13 cellular contexts compared by ENCODE assay signal in the genomic region with DNA sequence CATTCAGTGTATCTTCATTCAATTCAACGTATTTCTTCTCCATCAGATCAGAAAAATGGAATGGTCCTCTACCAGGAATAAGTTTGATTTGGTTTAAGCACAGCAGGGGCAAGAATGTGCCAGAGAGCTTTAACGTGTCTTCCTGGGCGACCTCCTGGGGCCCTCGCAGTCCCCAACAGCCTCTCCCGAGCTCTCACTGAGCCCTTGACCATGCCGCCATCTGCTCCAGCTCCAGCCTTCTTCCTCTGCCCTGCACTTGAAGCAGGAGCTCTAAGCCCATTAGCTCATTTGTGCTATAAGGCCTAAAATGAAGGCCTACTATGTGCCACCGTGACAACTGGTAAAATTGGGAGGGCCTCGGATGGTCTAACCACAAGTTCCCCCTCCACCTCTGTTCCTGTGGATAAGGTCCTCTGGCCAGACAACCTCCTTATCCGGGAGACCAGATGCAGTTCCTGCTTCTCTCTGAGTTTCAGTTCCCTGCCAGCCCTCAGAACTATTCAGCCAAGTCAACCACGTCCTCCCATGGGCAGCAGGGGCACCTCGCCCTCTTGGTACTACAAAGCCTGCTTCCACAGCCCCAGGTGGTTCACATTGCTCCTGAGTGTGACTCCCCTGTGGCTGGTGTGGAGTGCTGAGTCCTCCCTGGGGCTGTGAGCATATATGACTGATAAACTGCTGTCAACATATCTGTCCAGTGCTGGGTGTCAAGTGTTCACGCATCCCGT. TPM values are rescaled to one million over a fixed set of nuclear protein-coding genes. Genes with fewer than 3 reads are reported as not detected.
DNase-seq lines count a peak whose midpoint lies in the region; ATAC-seq and TF ChIP-seq lines count a peak whose summit lies in the region.
"Had no signal": no experiment of that assay in that cellular context is flagged by ENCODE, and none has a peak within 500 bp of the region (broad histone marks: within the 10 kb centered on the region; RNA-seq: fewer than 3 reads in every experiment).

No MANE protein-coding gene starts in this region.

- H3K27ac ChIP-seq in SK-N-SH (ENCODE audit: low read depth in 2 of 2, low read length in 1 of 2) = no peak overlapping the region

- peak overlapping the region; percentile 52 for H3K27ac Mint-ChIP-seq in dendritic cell treated with granulocyte-macrophage colony-stimulating factor and Interleukin-4, amounts not matched to agents 40 ng/mL and 50 ng/mL, for 4 days

- H3K4me1 ChIP-seq in SK-N-SH (ENCODE audit: control insufficient read depth in 1 of 2, insufficient read depth in 2 of 2, low read depth in 1 of 2, low read length in 1 of 2) = peaks cover 0 to 7% of the 10 kb centered on the region in 2 experiments; a peak in 1 of 4 replicates

- TF ChIP-seq POLR2A in GM18505 (IDR thresholded peaks at IDR 0.05; ENCODE audit: borderline replicate concordance, extremely low read depth, insufficient read depth, insufficient read length) = no peak

- no peaks in the 10 kb centered on the region for H3K36me3 Mint-ChIP-seq in dendritic cell treated with granulocyte-macrophage colony-stimulating factor and Interleukin-4, amounts not matched to agents 40 ng/mL and 50 ng/mL, for 4 days (ENCODE audit: low read depth)

- WGBS in SK-N-SH (ENCODE audit: low lambda C conversion rate) = 62% methylated on average over 13 of the region's 13 CpGs

- CTCF ChIA-PET in SK-N-SH (lab: Yijun Ruan, JAX) = interaction anchor here (1.2 to 1.4 kb wide), 2 partner anchors 63 to 511 kb away, joined by 3 to 4 read pairs; no protein-coding TSS in a partner anchor

- peaks cover 6% of the 10 kb centered on the region for H3F3A ChIP-seq in SK-N-SH (replicated peaks; ENCODE audit: insufficient read depth)

- H3K27me3 Mint-ChIP-seq in dendritic cell treated with granulocyte-macrophage colony-stimulating factor and Interleukin-4, amounts not matched to agents 40 ng/mL and 50 ng/mL, for 4 days = peaks cover 20% of the 10 kb centered on the region

- no peak overlapping the region for H3K4me3 ChIP-seq in SK-N-SH (ENCODE audit: low read depth in 2 of 2, low read length in 1 of 2)
- H3K4me3 ChIP-seq: skin epidermis had no signal

- POLR2A ChIA-PET in SK-N-SH (lab: Yijun Ruan, JAX) = no interaction called here

- no peak for TF ChIP-seq CTCF in SK-N-SH (IDR thresholded peaks at IDR 0.05)

- intact Hi-C loops in dendritic cell treated with granulocyte-macrophage colony-stimulating factor and Interleukin-4, amounts not matched to agents 40 ng/mL and 50 ng/mL, for 4 days (cut with micrococcal nuclease) = no loop called here

- no peaks in the 10 kb centered on the region for H3K9me2 ChIP-seq in SK-N-SH

- DNase-seq in Ammon's horn (ENCODE audit: low spot score) (peak; percentile 61), OCI-M1 (lab: John Stamatoyannopoulos, UW) (peak; percentile 96), SK-N-SH (no peak), NCI-H2227 treated with DMSO at 0.1 percent for 48 hours (lab: John Stamatoyannopoulos, UW) (no peak)
- DNase-seq: activated effector memory CD4-positive, alpha-beta T cell treated with Interleukin-2 at 50 U/mL for 16 hours; GF-D8; GOT3; NCI-H2081 treated with DMSO at 0.1 percent for 48 hours had no signal

- H3K36me3 ChIP-seq in SK-N-SH (replicated peaks in 1 of 2; ENCODE audit: control insufficient read depth in 1 of 2, insufficient read depth in 2 of 2, low read length in 1 of 2) = no peaks in the 10 kb centered on the region

- no peaks in the 10 kb centered on the region for H3K27me3 ChIP-seq in SK-N-SH (ENCODE audit: insufficient read depth)

- H3K4me3 Mint-ChIP-seq in dendritic cell treated with granulocyte-macrophage colony-stimulating factor and Interleukin-4, amounts not matched to agents 40 ng/mL and 50 ng/mL, for 4 days = no peak overlapping the region

- no peaks in the 10 kb centered on the region for H4K20me1 ChIP-seq in SK-N-SH (ENCODE audit: insufficient read depth)

- ATAC-seq in GM18909 (IDR thresholded peaks at IDR 0.05; ENCODE audit: poor library complexity, unreplicated experiment) (peak; percentile 36), HG03571 (IDR thresholded peaks at IDR 0.05; ENCODE audit: unreplicated experiment) (no peak), GM18505 (IDR thresholded peaks at IDR 0.05; ENCODE audit: unreplicated experiment) (no peak)

- H3K9me3 ChIP-seq in SK-N-SH = no peaks in the 10 kb centered on the region

- TF ChIP-seq EP300 in SK-N-SH (IDR thresholded peaks at IDR 0.05; ENCODE audit: borderline replicate concordance in 1 of 2, low read depth in 1 of 2, low read length in 1 of 2) = no peak

- H3K9ac ChIP-seq in SK-N-SH = no peak overlapping the region

- H3K4me1 Mint-ChIP-seq in dendritic cell treated with granulocyte-macrophage colony-stimulating factor and Interleukin-4, amounts not matched to agents 40 ng/mL and 50 ng/mL, for 4 days (ENCODE audit: low read depth) = peaks cover 55% of the 10 kb centered on the region

- H3K4me2 ChIP-seq in SK-N-SH = no peak overlapping the region

- peaks cover 15% of the 10 kb centered on the region for H3K9me3 Mint-ChIP-seq in dendritic cell treated with granulocyte-macrophage colony-stimulating factor and Interleukin-4, amounts not matched to agents 40 ng/mL and 50 ng/mL, for 4 days

- no peaks in the 10 kb centered on the region for H3K79me2 ChIP-seq in SK-N-SH (ENCODE audit: insufficient read depth)

- TF ChIP-seq RAD21 in SK-N-SH (IDR thresholded peaks at IDR 0.05; ENCODE audit: low read length) = no peak

- H2AFZ ChIP-seq in SK-N-SH (ENCODE audit: low read depth) = no peak overlapping the region

TF ChIP-seq in SK-N-SH, 30 proteins besides CTCF, POLR2A, EP300 and RAD21:
- TF ChIP-seq TCF12 (IDR thresholded peaks at IDR 0.05) (no peak), NFIC (IDR thresholded peaks at IDR 0.05; ENCODE audit: borderline replicate concordance) (no peak), TAF1 (IDR thresholded peaks at IDR 0.05; ENCODE audit: borderline replicate concordance, low read depth, low read length) (no peak), JUND (IDR thresholded peaks at IDR 0.05) (no peak), FOXM1 (IDR thresholded peaks at IDR 0.05; ENCODE audit: low read depth) (no peak), ELF1 (IDR thresholded peaks at IDR 0.05) (no peak), USF2 (IDR thresholded peaks at IDR 0.05; ENCODE audit: borderline replicate concordance, low read depth, low read length) (no peak), RFX5 (IDR thresholded peaks at IDR 0.05; ENCODE audit: low read length) (no peak)

RNA-seq across cellular contexts. Expression of gene C5orf15, which starts 35.8 kb away (rescaled TPM):
- 81.0 and 106 TPM in 2 replicates for polyA plus RNA-seq in SK-N-SH (2012; rRNA removed)
- polyA plus RNA-seq in SK-N-SH (2012; cell fraction: cytosol; rRNA removed) = 99.4 and 101 TPM in 2 replicates
- 17.5 and 54.9 TPM in 2 replicates for polyA plus RNA-seq in SK-N-SH (2012; cell fraction: nucleus; rRNA removed)

Comparison
In these comparisons a context has a peak if more than half of its experiments do, and no peak if none do; other contexts are left out.
1. DNase-seq: peak in Ammon's horn (single experiment) and OCI-M1 (single experiment); none in SK-N-SH (single experiment) and NCI-H2227 treated with DMSO at 0.1 percent for 48 hours (single experiment).